In genomic region chr16:62058412-62058811, GRCh38 we compare ENCODE assay signal across 10 cellular contexts. TPM values are rescaled to one million over a fixed set of nuclear protein-coding genes. Genes with fewer than 3 reads are reported as not detected.
"Had no signal": no experiment of that assay in that cellular context is flagged by ENCODE, and none has a peak within 500 bp of the region (broad histone marks: within the 10 kb centered on the region; RNA-seq: fewer than 3 reads in every experiment).

No MANE protein-coding gene starts in this region.

- H3K27ac ChIP-seq: HL-60, KMS-11 had no signal

- H3K9me3 Mint-ChIP-seq: H9 had no signal

- H3K4me1 Mint-ChIP-seq: IgD-negative memory B cell had no signal

- FAIRE-seq: H54, HepG2 had no signal

- DNase-seq: GOT3, H9, HCEC 1CT, KBM-7 had no signal

- H3K27me3 Mint-ChIP-seq: IgD-negative memory B cell had no signal

- H3K4me3 Mint-ChIP-seq: H9, IgD-negative memory B cell had no signal

- H3K36me3 Mint-ChIP-seq: IgD-negative memory B cell had no signal

- H3K27ac Mint-ChIP-seq: IgD-negative memory B cell had no signal

- ATAC-seq: HepG2 had no signal

- H3K4me2 ChIP-seq: KMS-11 had no signal

RNA-seq across cellular contexts. Expression of gene CDH8, which starts 22.2 kb away (rescaled TPM):
- total RNA-seq: HepG2, HT1080 had no signal
- polyA plus RNA-seq: HepG2, IgD-negative memory B cell had no signal
